Comparison of ENCODE assay signal across 17 cellular contexts in genomic region chr16:57504491-57504890, GRCh38. TPM values are rescaled to one million over a fixed set of nuclear protein-coding genes. Genes with fewer than 3 reads are reported as not detected.
DNase-seq lines count a peak whose midpoint lies in the region; ATAC-seq, FAIRE-seq and TF ChIP-seq lines count a peak whose summit lies in the region.
"Had no signal": no experiment of that assay in that cellular context is flagged by ENCODE, and none has a peak within 500 bp of the region (broad histone marks: within the 10 kb centered on the region; RNA-seq: fewer than 3 reads in every experiment).

No MANE protein-coding gene starts in this region.

- H3K27me3 ChIP-seq in SK-N-SH (ENCODE audit: insufficient read depth) (no peaks in the 10 kb centered on the region), BLaER1 (no peaks in the 10 kb centered on the region), lower lobe of right lung (ENCODE audit: low read depth) (no peaks in the 10 kb centered on the region)

- no peak for TF ChIP-seq EP300 in SK-N-SH (IDR thresholded peaks at IDR 0.05; ENCODE audit: borderline replicate concordance in 1 of 2, low read depth in 1 of 2, low read length in 1 of 2)

- H3K27ac ChIP-seq in SK-N-SH (ENCODE audit: low read depth in 2 of 2, low read length in 1 of 2) (peak overlapping the region in 1 of 2 experiments; percentile 35; a peak in 1 of 4 replicates), BLaER1 (no peak overlapping the region), kidney (ENCODE audit: low read depth in 2 of 2, low read length in 2 of 2) (no peak overlapping the region), lower lobe of right lung (no peak overlapping the region)
- H3K27ac ChIP-seq: C4-2B had no signal

- intact Hi-C loops in kidney (cut with DNase I): no loop called here
- intact Hi-C loops in posterior vena cava (cut with DNase I): no loop called here
- intact Hi-C loops in lower lobe of right lung (cut with DNase I): no loop called here

- H4K20me1 ChIP-seq in SK-N-SH (ENCODE audit: insufficient read depth): no peaks in the 10 kb centered on the region
- H4K20me1 ChIP-seq in BLaER1: no peaks in the 10 kb centered on the region

- no peak for FAIRE-seq in kidney (lab: Jason Lieb, UNC)
- FAIRE-seq: D721Med had no signal

- H2AFZ ChIP-seq in SK-N-SH (ENCODE audit: low read depth): no peak overlapping the region

- H3K36me3 ChIP-seq in SK-N-SH (replicated peaks in 1 of 2; ENCODE audit: control insufficient read depth in 1 of 2, insufficient read depth in 2 of 2, low read length in 1 of 2) (no peaks in the 10 kb centered on the region), BLaER1 (no peaks in the 10 kb centered on the region), kidney (ENCODE audit: control insufficient read depth in 1 of 2, insufficient read depth in 2 of 2, low read length in 2 of 2) (no peaks in the 10 kb centered on the region), lower lobe of right lung (no peaks in the 10 kb centered on the region)

- 90% methylated on average over 5 of the region's 5 CpGs for WGBS in SK-N-SH (ENCODE audit: low lambda C conversion rate)

- ATAC-seq in SK-N-SH treated with all-trans-retinoic acid at 6 μM for 48 hours (no peak), lower lobe of right lung (no peak)
- ATAC-seq: CD8-positive, alpha-beta T cell had no signal

- no peaks in the 10 kb centered on the region for H3K9me3 ChIP-seq in SK-N-SH
- H3K9me3 ChIP-seq in BLaER1: no peaks in the 10 kb centered on the region
- H3K9me3 ChIP-seq in kidney (ENCODE audit: control insufficient read depth in 1 of 2, low read length in 2 of 2): no peaks in the 10 kb centered on the region
- no peaks in the 10 kb centered on the region for H3K9me3 ChIP-seq in lower lobe of right lung

- no peak overlapping the region for H3K4me2 ChIP-seq in SK-N-SH
- peak overlapping the region; percentile 90 for H3K4me2 ChIP-seq in BLaER1

- no peak for TF ChIP-seq CTCF in SK-N-SH (IDR thresholded peaks at IDR 0.05)
- no peak for TF ChIP-seq CTCF in kidney (IDR thresholded peaks at IDR 0.05; ENCODE audit: borderline replicate concordance, extremely low read depth, insufficient read depth)
- TF ChIP-seq CTCF in lower lobe of right lung (IDR thresholded peaks at IDR 0.05): no peak

- H3K4me3 ChIP-seq in SK-N-SH (ENCODE audit: low read depth in 2 of 2, low read length in 1 of 2): no peak overlapping the region
- no peak overlapping the region for H3K4me3 ChIP-seq in BLaER1
- H3K4me3 ChIP-seq in kidney (ENCODE audit: low read length in 2 of 2): no peak overlapping the region
- H3K4me3 ChIP-seq in lower lobe of right lung: no peak overlapping the region

- H3K9ac ChIP-seq in SK-N-SH (no peak overlapping the region), BLaER1 (peak overlapping the region; percentile 21; the same call in 1 of the 2 replicates), kidney (ENCODE audit: low read length in 2 of 2) (no peak overlapping the region)

- TF ChIP-seq RAD21 in SK-N-SH (IDR thresholded peaks at IDR 0.05; ENCODE audit: low read length): no peak

- no peaks in the 10 kb centered on the region for H3K9me2 ChIP-seq in SK-N-SH

- H3K79me2 ChIP-seq in SK-N-SH (ENCODE audit: insufficient read depth): no peaks in the 10 kb centered on the region

- H3K4me1 ChIP-seq in SK-N-SH (ENCODE audit: control insufficient read depth in 1 of 2, insufficient read depth in 2 of 2, low read depth in 1 of 2, low read length in 1 of 2) (peaks cover 0 to 45% of the 10 kb centered on the region in 2 experiments; a peak in 1 of 4 replicates), BLaER1 (peaks cover 81% of the 10 kb centered on the region), kidney (ENCODE audit: control insufficient read depth in 1 of 2, insufficient read depth in 1 of 2, low read depth in 1 of 2, low read length in 2 of 2) (peaks cover 0 to 2% of the 10 kb centered on the region in 2 donors), lower lobe of right lung (peaks cover 21% of the 10 kb centered on the region)

- CTCF ChIA-PET in SK-N-SH (lab: Yijun Ruan, JAX): interaction anchor here (1.0 to 2.1 kb wide), 2 partner anchors 16 to 204 kb away, joined by 5 to 10 read pairs; no protein-coding TSS in a partner anchor

- no peak for DNase-seq in SK-N-SH
- peak; percentile 26 for DNase-seq in kidney
- DNase-seq in posterior vena cava (ENCODE audit: low spot score): peak; percentile 71
- DNase-seq in HPDE6-E6E7 (ENCODE audit: extremely low spot score): no peak
- DNase-seq in lower lobe of right lung: no peak
- DNase-seq: 8988T; AML-193; CD8-positive, alpha-beta T cell; COR-L47; DMS153; GF-D8; HCEC 1CT had no signal

- H3F3A ChIP-seq in SK-N-SH (replicated peaks; ENCODE audit: insufficient read depth): no peaks in the 10 kb centered on the region

- POLR2A ChIA-PET in SK-N-SH (lab: Yijun Ruan, JAX): interaction anchor here (1.1 to 1.8 kb wide), 2 partner anchors 19 to 24 kb away, joined by 4 to 8 read pairs; partner anchors contain the start of gene DOK4

TF ChIP-seq in SK-N-SH treated with all-trans-retinoic acid at 6 μM for 48 hours, 23 proteins besides CTCF, POLR2A, EP300 and RAD21:
- peak; percentile 59 for TF ChIP-seq ZNF70 (CRISPR knock-in tag; IDR thresholded peaks at IDR 0.05)
- TF ChIP-seq, protein P1, sequence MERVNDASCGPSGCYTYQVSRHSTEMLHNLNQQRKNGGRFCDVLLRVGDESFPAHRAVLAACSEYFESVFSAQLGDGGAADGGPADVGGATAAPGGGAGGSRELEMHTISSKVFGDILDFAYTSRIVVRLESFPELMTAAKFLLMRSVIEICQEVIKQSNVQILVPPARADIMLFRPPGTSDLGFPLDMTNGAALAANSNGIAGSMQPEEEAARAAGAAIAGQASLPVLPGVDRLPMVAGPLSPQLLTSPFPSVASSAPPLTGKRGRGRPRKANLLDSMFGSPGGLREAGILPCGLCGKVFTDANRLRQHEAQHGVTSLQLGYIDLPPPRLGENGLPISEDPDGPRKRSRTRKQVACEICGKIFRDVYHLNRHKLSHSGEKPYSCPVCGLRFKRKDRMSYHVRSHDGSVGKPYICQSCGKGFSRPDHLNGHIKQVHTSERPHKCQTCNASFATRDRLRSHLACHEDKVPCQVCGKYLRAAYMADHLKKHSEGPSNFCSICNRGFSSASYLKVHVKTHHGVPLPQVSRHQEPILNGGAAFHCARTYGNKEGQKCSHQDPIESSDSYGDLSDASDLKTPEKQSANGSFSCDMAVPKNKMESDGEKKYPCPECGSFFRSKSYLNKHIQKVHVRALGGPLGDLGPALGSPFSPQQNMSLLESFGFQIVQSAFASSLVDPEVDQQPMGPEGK (CRISPR knock-in tag; IDR thresholded peaks at IDR 0.05; ENCODE audit: borderline replicate concordance): no peak

TF ChIP-seq in SK-N-SH, 30 proteins besides CTCF, POLR2A, EP300 and RAD21 (continues in another document):
- TF ChIP-seq RXRA (IDR thresholded peaks at IDR 0.05; ENCODE audit: borderline replicate concordance, low read depth): no peak
- no peak for TF ChIP-seq FOSL2 (IDR thresholded peaks at IDR 0.05; ENCODE audit: borderline replicate concordance, low read depth)
- TF ChIP-seq NFIC (IDR thresholded peaks at IDR 0.05; ENCODE audit: borderline replicate concordance): no peak
- TF ChIP-seq SIN3A (IDR thresholded peaks at IDR 0.05; ENCODE audit: borderline replicate concordance, low read depth, low read length): no peak
- no peak for TF ChIP-seq RCOR1 (IDR thresholded peaks at IDR 0.05; ENCODE audit: low read length)
- no peak for TF ChIP-seq CHD2 (IDR thresholded peaks at IDR 0.05; ENCODE audit: low read length, partially characterized antibody)
- no peak for TF ChIP-seq PBX3 (IDR thresholded peaks at IDR 0.05)
- TF ChIP-seq YY1 (IDR thresholded peaks at IDR 0.05; ENCODE audit: low read depth): no peak

RNA-seq across cellular contexts. Expression of gene DOK4, which starts 18.2 kb away (rescaled TPM):
- polyA plus RNA-seq in SK-N-SH (2012; rRNA removed) (28.4 and 36.9 TPM in 2 replicates), kidney (ENCODE audit: insufficient read depth, low read depth, low replicate concordance) (57.2 TPM)
- 15.8 and 25.8 TPM in 2 replicates for polyA plus RNA-seq in SK-N-SH (2012; cell fraction: cytosol; rRNA removed)
- 45.1 and 47.5 TPM in 2 replicates for polyA plus RNA-seq in SK-N-SH (2012; cell fraction: nucleus; rRNA removed)
- total RNA-seq in kidney (63.7 TPM), posterior vena cava (10 to 100 TPM; 29.2 to 31.1 TPM), lower lobe of right lung (57.3 TPM)

RNA-seq across cellular contexts. Expression of gene CCDC102A, which starts 31.9 kb away (rescaled TPM):
- 17.5 and 26.2 TPM in 2 replicates for polyA plus RNA-seq in SK-N-SH (2012; rRNA removed)
- 13.1 and 17.1 TPM in 2 replicates for polyA plus RNA-seq in SK-N-SH (2012; cell fraction: cytosol; rRNA removed)
- polyA plus RNA-seq in SK-N-SH (2012; cell fraction: nucleus; rRNA removed): 20.7 and 31.8 TPM in 2 replicates
- total RNA-seq in kidney: 11.9 TPM
- polyA plus RNA-seq in kidney (ENCODE audit: insufficient read depth, low read depth, low replicate concordance): 5.7 TPM
- 10 to 100 TPM; 16.9 to 18.3 TPM for total RNA-seq in posterior vena cava
- 12.8 TPM for total RNA-seq in lower lobe of right lung

RNA-seq across cellular contexts. Expression of gene ADGRG5, which starts 38.0 kb away (rescaled TPM):
- polyA plus RNA-seq in SK-N-SH (2012; rRNA removed) (0.02 and 0.03 TPM in 2 replicates), kidney (ENCODE audit: insufficient read depth, low read depth, low replicate concordance) (0.15 TPM)
- polyA plus RNA-seq in SK-N-SH (2012; cell fraction: cytosol; rRNA removed): under 0.01 TPM in 2 replicates
- polyA plus RNA-seq in SK-N-SH (2012; cell fraction: nucleus; rRNA removed): 0.04 and 0.05 TPM in 2 replicates
- total RNA-seq in kidney (2.2 TPM), posterior vena cava (under 1 TPM; 0.05 to 0.32 TPM), lower lobe of right lung (1.4 TPM)
- total RNA-seq: H4 had no signal

RNA-seq across cellular contexts. Expression of gene POLR2C, which starts 42.0 kb away (rescaled TPM):
- polyA plus RNA-seq in SK-N-SH (2012; rRNA removed) (160 and 178 TPM in 2 replicates), kidney (ENCODE audit: insufficient read depth, low read depth, low replicate concordance) (68.9 TPM)
- polyA plus RNA-seq in SK-N-SH (2012; cell fraction: cytosol; rRNA removed): 117 and 162 TPM in 2 replicates
- polyA plus RNA-seq in SK-N-SH (2012; cell fraction: nucleus; rRNA removed): 98.6 and 138 TPM in 2 replicates
- total RNA-seq in kidney (58.9 TPM), posterior vena cava (10 to 100 TPM; 39.4 to 40.3 TPM), lower lobe of right lung (76.0 TPM)

RNA-seq across cellular contexts. Expression of gene COQ9, which starts 57.2 kb away (rescaled TPM):
- polyA plus RNA-seq in SK-N-SH (2012; rRNA removed) (81.2 and 104 TPM in 2 replicates), kidney (ENCODE audit: insufficient read depth, low read depth, low replicate concordance) (200 TPM)
- 67.5 and 76.5 TPM in 2 replicates for polyA plus RNA-seq in SK-N-SH (2012; cell fraction: cytosol; rRNA removed)
- 127 and 149 TPM in 2 replicates for polyA plus RNA-seq in SK-N-SH (2012; cell fraction: nucleus; rRNA removed)
- total RNA-seq in kidney (78.0 TPM), posterior vena cava (10 to 100 TPM; 30.1 to 39.6 TPM), lower lobe of right lung (37.2 TPM)

Comparison
In these comparisons a context has a peak if more than half of its experiments do, and no peak if none do; other contexts are left out.
1. DNase-seq: peak in kidney (single experiment) and posterior vena cava (single experiment); none in SK-N-SH (single experiment), HPDE6-E6E7 (single experiment) and lower lobe of right lung (single experiment).